ENCODE assay signal across 1 cellular context in the genomic region with DNA sequence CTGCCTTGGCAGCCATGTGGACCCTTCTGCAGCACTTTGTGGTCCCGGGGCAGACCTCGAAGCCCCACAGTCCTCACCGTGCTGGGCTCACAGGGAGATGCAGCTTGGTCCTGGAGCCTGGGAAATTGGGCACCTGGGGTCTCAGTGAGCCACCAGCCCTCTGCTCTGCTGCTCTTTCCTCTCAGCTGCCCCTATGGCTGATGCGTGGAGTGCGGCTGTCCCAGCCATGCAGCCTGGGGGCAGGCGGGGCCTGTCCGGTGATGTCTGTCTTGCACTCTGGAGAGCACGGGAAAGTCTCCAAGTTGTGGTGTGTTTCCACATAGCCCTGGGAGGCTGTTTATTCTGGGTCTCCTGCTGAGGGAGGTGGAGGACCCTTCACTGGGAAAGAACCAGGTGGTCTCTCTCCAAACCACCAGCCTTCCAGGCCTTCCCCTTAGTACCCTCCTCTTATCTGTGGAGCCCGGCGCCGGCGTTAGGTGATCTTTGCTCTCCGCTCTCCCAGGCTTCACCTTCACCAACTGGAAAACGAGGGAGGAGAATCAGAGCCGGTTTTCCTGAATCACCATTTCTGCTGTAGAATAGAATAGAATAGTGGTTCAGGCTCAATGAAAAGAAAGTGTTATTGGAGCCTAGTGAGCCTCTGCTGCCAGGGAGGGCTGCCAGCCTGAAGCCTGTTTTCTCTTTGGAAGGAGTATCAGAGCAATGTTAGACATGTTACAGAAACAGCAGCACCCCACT.
TF ChIP-seq lines count a peak whose summit lies in the region.

No MANE protein-coding gene starts in this region.

TF ChIP-seq in GM23338, 12 proteins besides CTCF, POLR2A, EP300 and RAD21:
- TF ChIP-seq, protein P1, sequence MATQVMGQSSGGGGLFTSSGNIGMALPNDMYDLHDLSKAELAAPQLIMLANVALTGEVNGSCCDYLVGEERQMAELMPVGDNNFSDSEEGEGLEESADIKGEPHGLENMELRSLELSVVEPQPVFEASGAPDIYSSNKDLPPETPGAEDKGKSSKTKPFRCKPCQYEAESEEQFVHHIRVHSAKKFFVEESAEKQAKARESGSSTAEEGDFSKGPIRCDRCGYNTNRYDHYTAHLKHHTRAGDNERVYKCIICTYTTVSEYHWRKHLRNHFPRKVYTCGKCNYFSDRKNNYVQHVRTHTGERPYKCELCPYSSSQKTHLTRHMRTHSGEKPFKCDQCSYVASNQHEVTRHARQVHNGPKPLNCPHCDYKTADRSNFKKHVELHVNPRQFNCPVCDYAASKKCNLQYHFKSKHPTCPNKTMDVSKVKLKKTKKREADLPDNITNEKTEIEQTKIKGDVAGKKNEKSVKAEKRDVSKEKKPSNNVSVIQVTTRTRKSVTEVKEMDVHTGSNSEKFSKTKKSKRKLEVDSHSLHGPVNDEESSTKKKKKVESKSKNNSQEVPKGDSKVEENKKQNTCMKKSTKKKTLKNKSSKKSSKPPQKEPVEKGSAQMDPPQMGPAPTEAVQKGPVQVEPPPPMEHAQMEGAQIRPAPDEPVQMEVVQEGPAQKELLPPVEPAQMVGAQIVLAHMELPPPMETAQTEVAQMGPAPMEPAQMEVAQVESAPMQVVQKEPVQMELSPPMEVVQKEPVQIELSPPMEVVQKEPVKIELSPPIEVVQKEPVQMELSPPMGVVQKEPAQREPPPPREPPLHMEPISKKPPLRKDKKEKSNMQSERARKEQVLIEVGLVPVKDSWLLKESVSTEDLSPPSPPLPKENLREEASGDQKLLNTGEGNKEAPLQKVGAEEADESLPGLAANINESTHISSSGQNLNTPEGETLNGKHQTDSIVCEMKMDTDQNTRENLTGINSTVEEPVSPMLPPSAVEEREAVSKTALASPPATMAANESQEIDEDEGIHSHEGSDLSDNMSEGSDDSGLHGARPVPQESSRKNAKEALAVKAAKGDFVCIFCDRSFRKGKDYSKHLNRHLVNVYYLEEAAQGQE (IDR thresholded peaks at IDR 0.05; ENCODE audit: unreplicated experiment), result no peak
- no peak for TF ChIP-seq NANOG (IDR thresholded peaks at IDR 0.05; ENCODE audit: borderline replicate concordance)
- TF ChIP-seq, protein P2, sequence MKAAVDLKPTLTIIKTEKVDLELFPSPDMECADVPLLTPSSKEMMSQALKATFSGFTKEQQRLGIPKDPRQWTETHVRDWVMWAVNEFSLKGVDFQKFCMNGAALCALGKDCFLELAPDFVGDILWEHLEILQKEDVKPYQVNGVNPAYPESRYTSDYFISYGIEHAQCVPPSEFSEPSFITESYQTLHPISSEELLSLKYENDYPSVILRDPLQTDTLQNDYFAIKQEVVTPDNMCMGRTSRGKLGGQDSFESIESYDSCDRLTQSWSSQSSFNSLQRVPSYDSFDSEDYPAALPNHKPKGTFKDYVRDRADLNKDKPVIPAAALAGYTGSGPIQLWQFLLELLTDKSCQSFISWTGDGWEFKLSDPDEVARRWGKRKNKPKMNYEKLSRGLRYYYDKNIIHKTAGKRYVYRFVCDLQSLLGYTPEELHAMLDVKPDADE (IDR thresholded peaks at IDR 0.05), result no peak
- no peak for TF ChIP-seq EZH2phosphoT487 (IDR thresholded peaks at IDR 0.05; ENCODE audit: unreplicated experiment)
- TF ChIP-seq CREB1 (CRISPR knock-in tag; IDR thresholded peaks at IDR 0.05; ENCODE audit: low read depth), result no peak
- TF ChIP-seq ZNF462 (CRISPR knock-in tag; IDR thresholded peaks at IDR 0.05), result no peak
- TF ChIP-seq EZH2 (IDR thresholded peaks at IDR 0.05; ENCODE audit: low read depth, unreplicated experiment), result no peak
